Comparison of ENCODE assay signal across 11 cellular contexts in genomic region chr1:223621312-223621734, GRCh38. TPM values are rescaled to one million over a fixed set of nuclear protein-coding genes. Genes with fewer than 3 reads are reported as not detected.
DNase-seq lines count a peak whose midpoint lies in the region; ATAC-seq, FAIRE-seq and TF ChIP-seq lines count a peak whose summit lies in the region.
"Had no signal": no experiment of that assay in that cellular context is flagged by ENCODE, and none has a peak within 500 bp of the region (broad histone marks: within the 10 kb centered on the region; RNA-seq: fewer than 3 reads in every experiment).

No MANE protein-coding gene starts in this region.

- peaks cover 76% of the 10 kb centered on the region for H3K4me1 Mint-ChIP-seq in nephron progenitor cell
- no peaks in the 10 kb centered on the region for H3K4me1 Mint-ChIP-seq in effector memory CD8-positive, alpha-beta T cell (ENCODE audit: low read depth in 2 of 2)

- H3K27me3 ChIP-seq in PC-9 (ENCODE audit: insufficient read depth, low read depth) = no peaks in the 10 kb centered on the region
- no peaks in the 10 kb centered on the region for H3K27me3 ChIP-seq in small intestine (ENCODE audit: control insufficient read depth in 2 of 2, insufficient read depth in 2 of 2, low read length in 2 of 2)
- H3K27me3 ChIP-seq: upper lobe of left lung had no signal

- H3K9me3 ChIP-seq in PC-9 (ENCODE audit: insufficient read depth, low read depth) = no peaks in the 10 kb centered on the region
- H3K9me3 ChIP-seq in small intestine (ENCODE audit: control insufficient read depth, low read depth) = no peaks in the 10 kb centered on the region
- H3K9me3 ChIP-seq: upper lobe of left lung had no signal

- CTCF ChIA-PET in PC-9 (lab: Charles Lee) = no interaction called here

- TF ChIP-seq CTCF in nephron progenitor cell (IDR thresholded peaks at IDR 0.05) = no peak
- TF ChIP-seq CTCF in PC-9 (conservative IDR thresholded peaks at IDR 0.05) = no peak

- peak; percentile 74 for ATAC-seq in GM18873 (IDR thresholded peaks at IDR 0.05; ENCODE audit: low FRiP score, unreplicated experiment)
- peak; percentile 72 for ATAC-seq in GM21737 (IDR thresholded peaks at IDR 0.05; ENCODE audit: unreplicated experiment)
- peak; percentile 93 for ATAC-seq in HG03520 (IDR thresholded peaks at IDR 0.05; ENCODE audit: unreplicated experiment)
- no peak for ATAC-seq in effector memory CD8-positive, alpha-beta T cell (replicated peaks)

- no peak for DNase-seq in nephron progenitor cell
- DNase-seq in PC-9 = no peak
- DNase-seq in effector memory CD8-positive, alpha-beta T cell = no peak
- no peak for DNase-seq in small intestine
- no peak for DNase-seq in NCI-H2029 (lab: John Stamatoyannopoulos, UW)
- DNase-seq: GDM1 had no signal

- peaks cover 4% of the 10 kb centered on the region for H3K36me3 Mint-ChIP-seq in nephron progenitor cell (ENCODE audit: low read depth)
- peaks cover 2% of the 10 kb centered on the region for H3K36me3 Mint-ChIP-seq in effector memory CD8-positive, alpha-beta T cell (ENCODE audit: insufficient read depth)

- WGBS in small intestine, 3 donors = 61 to 79% (median 72%) methylated on average over 10 of the region's 10 CpGs

- no peak for FAIRE-seq in small intestine (lab: Jason Lieb, UNC)

- H3K4me1 ChIP-seq in PC-9 (replicated peaks; ENCODE audit: insufficient read depth) = no peaks in the 10 kb centered on the region
- no peaks in the 10 kb centered on the region for H3K4me1 ChIP-seq in small intestine (ENCODE audit: control insufficient read depth in 2 of 2, insufficient read depth in 1 of 2, low read depth in 1 of 2, low read length in 1 of 2)
- H3K4me1 ChIP-seq: upper lobe of left lung had no signal

- H3K4me3 ChIP-seq in PC-9 = no peak overlapping the region
- H3K4me3 ChIP-seq in small intestine (ENCODE audit: low read depth in 1 of 2, low read length in 2 of 2) = no peak overlapping the region
- H3K4me3 ChIP-seq: upper lobe of left lung had no signal

- H3K36me3 ChIP-seq in PC-9 (ENCODE audit: low read depth) (peaks cover 15% of the 10 kb centered on the region; the same call in 1 of the 2 replicates), small intestine (ENCODE audit: control insufficient read depth in 2 of 2, insufficient read depth in 2 of 2, low read length in 2 of 2) (no peaks in the 10 kb centered on the region)
- H3K36me3 ChIP-seq: upper lobe of left lung had no signal

- no peaks in the 10 kb centered on the region for H4K20me1 ChIP-seq in PC-9 (ENCODE audit: insufficient read depth)

- no peak overlapping the region for H3K4me3 Mint-ChIP-seq in nephron progenitor cell
- H3K4me3 Mint-ChIP-seq in effector memory CD8-positive, alpha-beta T cell = no peak overlapping the region

- POLR2A ChIA-PET in PC-9 (lab: Charles Lee; ENCODE audit: unreplicated experiment) = no interaction called here

- H3K27ac Mint-ChIP-seq in nephron progenitor cell = peak overlapping the region; percentile 98
- no peak overlapping the region for H3K27ac Mint-ChIP-seq in effector memory CD8-positive, alpha-beta T cell

- peaks cover 3% of the 10 kb centered on the region for H3K9me3 Mint-ChIP-seq in nephron progenitor cell
- H3K9me3 Mint-ChIP-seq in effector memory CD8-positive, alpha-beta T cell = no peaks in the 10 kb centered on the region

- intact Hi-C loops in PC-9 (cut with micrococcal nuclease; ENCODE audit: unreplicated experiment) = no loop called here

- no TSS peak for BruUV-seq in PC-9 (replicated peaks; lab: Mats Ljungman, UMichigan)

- H3K27me3 Mint-ChIP-seq in nephron progenitor cell (ENCODE audit: low read depth, poor library complexity) = peaks cover 5% of the 10 kb centered on the region
- H3K27me3 Mint-ChIP-seq in effector memory CD8-positive, alpha-beta T cell = peaks cover 0 to 15% of the 10 kb centered on the region in 2 donors

- H3K27ac ChIP-seq in PC-9 (no peak overlapping the region), small intestine (ENCODE audit: low read depth in 1 of 2, low read length in 1 of 2) (no peak overlapping the region)
- H3K27ac ChIP-seq: upper lobe of left lung had no signal

- H3K4me2 ChIP-seq in PC-9 = no peak overlapping the region

- H3F3A ChIP-seq in PC-9 (ENCODE audit: insufficient read depth, low read depth) = no peaks in the 10 kb centered on the region; the same call in 1 of the 2 replicates

- H3K9me2 ChIP-seq in PC-9 (ENCODE audit: insufficient read depth) = no peaks in the 10 kb centered on the region

- H2AFZ ChIP-seq in PC-9 = no peak overlapping the region

- no peaks in the 10 kb centered on the region for H3K79me2 ChIP-seq in PC-9 (ENCODE audit: low read depth)

RNA-seq across cellular contexts. Expression of gene CAPN8, which starts 44.2 kb away (rescaled TPM):
- 85.6 and 94.7 TPM in 2 replicates for total RNA-seq in PC-9 (2021)
- 10 to 100 TPM in 1 of 3 donors, 1 to 10 TPM in 2; 5.1 to 13.6 (median 10.0) TPM for polyA plus RNA-seq in small intestine
- total RNA-seq: HT1080 had no signal
